In the genomic region with DNA sequence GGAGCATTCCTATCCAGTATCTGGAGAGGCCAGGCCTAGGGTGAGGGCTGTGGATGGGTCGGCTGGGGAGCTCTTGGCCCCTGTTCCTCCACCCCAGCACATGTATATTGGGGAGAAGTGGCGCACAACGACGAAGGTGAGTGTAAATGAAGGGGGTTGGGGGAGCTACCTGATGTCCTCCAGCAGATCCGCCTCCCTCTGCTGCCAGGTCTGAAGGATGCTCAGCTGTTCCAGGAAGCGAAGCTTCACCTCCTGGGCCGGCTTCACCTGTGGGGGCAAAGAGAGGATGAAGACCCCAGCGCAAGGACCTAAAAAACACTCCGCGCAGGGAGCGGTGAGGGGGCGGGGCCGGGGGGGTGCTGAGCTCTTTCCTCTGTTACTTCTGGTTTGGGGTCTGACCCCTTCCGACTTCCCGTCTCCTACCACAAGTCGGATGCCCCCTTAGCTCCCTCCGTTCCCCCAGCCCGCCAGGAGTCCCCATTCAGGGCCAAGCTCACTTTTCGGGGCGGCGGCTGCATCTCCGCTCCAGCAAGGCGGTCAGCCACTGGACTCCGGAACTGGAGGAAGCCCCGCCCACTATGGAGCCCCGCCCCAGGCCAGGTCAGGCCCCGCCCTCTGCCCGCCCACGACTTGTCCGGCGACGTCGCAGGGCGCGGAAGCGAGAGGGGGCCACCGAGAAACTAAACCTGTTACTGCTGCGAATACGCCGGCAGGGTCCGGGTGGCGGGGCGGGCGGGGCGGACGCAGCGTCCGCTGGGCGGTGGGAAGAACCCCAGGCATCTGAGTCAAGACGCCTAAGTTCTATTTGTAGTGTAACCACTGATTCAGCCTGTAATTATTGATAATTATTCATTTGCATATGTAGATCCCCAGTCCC, we compare ENCODE assay signal across 1 cellular context.
TF ChIP-seq lines count a peak whose summit lies in the region.

A gene (minus strand): TSS at position 568 of the 877 bp plus-strand sequence. CDS start 50 bp downstream, at position 518.

TF ChIP-seq in HepG2, 621 proteins besides CTCF, POLR2A, EP300 and RAD21 (continued from another document and continues in another):
- TF ChIP-seq, protein P1, sequence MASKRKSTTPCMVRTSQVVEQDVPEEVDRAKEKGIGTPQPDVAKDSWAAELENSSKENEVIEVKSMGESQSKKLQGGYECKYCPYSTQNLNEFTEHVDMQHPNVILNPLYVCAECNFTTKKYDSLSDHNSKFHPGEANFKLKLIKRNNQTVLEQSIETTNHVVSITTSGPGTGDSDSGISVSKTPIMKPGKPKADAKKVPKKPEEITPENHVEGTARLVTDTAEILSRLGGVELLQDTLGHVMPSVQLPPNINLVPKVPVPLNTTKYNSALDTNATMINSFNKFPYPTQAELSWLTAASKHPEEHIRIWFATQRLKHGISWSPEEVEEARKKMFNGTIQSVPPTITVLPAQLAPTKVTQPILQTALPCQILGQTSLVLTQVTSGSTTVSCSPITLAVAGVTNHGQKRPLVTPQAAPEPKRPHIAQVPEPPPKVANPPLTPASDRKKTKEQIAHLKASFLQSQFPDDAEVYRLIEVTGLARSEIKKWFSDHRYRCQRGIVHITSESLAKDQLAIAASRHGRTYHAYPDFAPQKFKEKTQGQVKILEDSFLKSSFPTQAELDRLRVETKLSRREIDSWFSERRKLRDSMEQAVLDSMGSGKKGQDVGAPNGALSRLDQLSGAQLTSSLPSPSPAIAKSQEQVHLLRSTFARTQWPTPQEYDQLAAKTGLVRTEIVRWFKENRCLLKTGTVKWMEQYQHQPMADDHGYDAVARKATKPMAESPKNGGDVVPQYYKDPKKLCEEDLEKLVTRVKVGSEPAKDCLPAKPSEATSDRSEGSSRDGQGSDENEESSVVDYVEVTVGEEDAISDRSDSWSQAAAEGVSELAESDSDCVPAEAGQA (IDR thresholded peaks at IDR 0.05; ENCODE audit: low read depth): no peak
- TF ChIP-seq, protein P1 (CRISPR knock-in tag; IDR thresholded peaks at IDR 0.05; ENCODE audit: borderline replicate concordance): no peak
- TF ChIP-seq ZNF772 (CRISPR knock-in tag; IDR thresholded peaks at IDR 0.05) (no peak), ZNF225 (CRISPR knock-in tag; IDR thresholded peaks at IDR 0.05) (no peak), ZNF615 (CRISPR knock-in tag; IDR thresholded peaks at IDR 0.05; ENCODE audit: borderline replicate concordance) (no peak), ZNF629 (CRISPR knock-in tag; conservative IDR thresholded peaks at IDR 0.05) (no peak), NR2F6 (IDR thresholded peaks at IDR 0.05) (no peak), NR2F6 (CRISPR knock-in tag; IDR thresholded peaks at IDR 0.05) (0 out of 2 replicates have a peak, but pooled peaks have one; percentile 5), NR2F2 (IDR thresholded peaks at IDR 0.05; ENCODE audit: borderline replicate concordance, low read depth) (no peak), ISL2 (CRISPR knock-in tag; IDR thresholded peaks at IDR 0.05) (no peak), KAT2B (IDR thresholded peaks at IDR 0.05; ENCODE audit: borderline replicate concordance, low read depth, low read length) (no peak), ZNF337 (CRISPR knock-in tag; IDR thresholded peaks at IDR 0.05; ENCODE audit: borderline replicate concordance, low read depth) (no peak), NCOA2 (CRISPR knock-in tag; IDR thresholded peaks at IDR 0.05) (no peak), ZNF713 (CRISPR knock-in tag; IDR thresholded peaks at IDR 0.05) (0 out of 2 replicates have a peak, but pooled peaks have one; percentile 36), KAT8 (CRISPR knock-in tag; IDR thresholded peaks at IDR 0.05) (no peak; the same call in none of the 2 replicates), ZNF230 (CRISPR knock-in tag; IDR thresholded peaks at IDR 0.05) (0 out of 2 replicates have a peak, but pooled peaks have one; percentile 72), FOXJ3 (CRISPR knock-in tag; IDR thresholded peaks at IDR 0.05; ENCODE audit: borderline replicate concordance) (no peak), CENPT (CRISPR knock-in tag; IDR thresholded peaks at IDR 0.05; ENCODE audit: low read depth) (no peak), ZNF83 (CRISPR knock-in tag; IDR thresholded peaks at IDR 0.05; ENCODE audit: borderline replicate concordance) (no peak), TCF12 (IDR thresholded peaks at IDR 0.05) (no peak), TCF12 (CRISPR knock-in tag; IDR thresholded peaks at IDR 0.05) (no peak), NR2C2 (CRISPR knock-in tag; IDR thresholded peaks at IDR 0.05; ENCODE audit: borderline replicate concordance) (peak; percentile 25; the same call in 1 of the 2 replicates), GABPA (IDR thresholded peaks at IDR 0.05; ENCODE audit: low read depth, low read length) (no peak), GABPA (CRISPR knock-in tag; IDR thresholded peaks at IDR 0.05; ENCODE audit: low read depth) (0 out of 2 replicates have a peak, but pooled peaks have one; percentile 31), PHF21A (CRISPR knock-in tag; IDR thresholded peaks at IDR 0.05) (no peak), ZKSCAN5 (CRISPR knock-in tag; IDR thresholded peaks at IDR 0.05) (no peak), THYN1 (CRISPR knock-in tag; IDR thresholded peaks at IDR 0.05; ENCODE audit: borderline replicate concordance, low read depth) (no peak), RBM22 (optimal IDR thresholded peaks at IDR 0.05; ENCODE audit: low read length) (no peak), PHB2 (IDR thresholded peaks at IDR 0.05; ENCODE audit: partially characterized antibody) (no peak), ZNF720 (CRISPR knock-in tag; IDR thresholded peaks at IDR 0.05) (no peak), ZBTB7A (CRISPR knock-in tag; IDR thresholded peaks at IDR 0.05) (no peak), GPN1 (CRISPR knock-in tag; IDR thresholded peaks at IDR 0.05; ENCODE audit: borderline replicate concordance) (no peak)
- TF ChIP-seq, protein P2, sequence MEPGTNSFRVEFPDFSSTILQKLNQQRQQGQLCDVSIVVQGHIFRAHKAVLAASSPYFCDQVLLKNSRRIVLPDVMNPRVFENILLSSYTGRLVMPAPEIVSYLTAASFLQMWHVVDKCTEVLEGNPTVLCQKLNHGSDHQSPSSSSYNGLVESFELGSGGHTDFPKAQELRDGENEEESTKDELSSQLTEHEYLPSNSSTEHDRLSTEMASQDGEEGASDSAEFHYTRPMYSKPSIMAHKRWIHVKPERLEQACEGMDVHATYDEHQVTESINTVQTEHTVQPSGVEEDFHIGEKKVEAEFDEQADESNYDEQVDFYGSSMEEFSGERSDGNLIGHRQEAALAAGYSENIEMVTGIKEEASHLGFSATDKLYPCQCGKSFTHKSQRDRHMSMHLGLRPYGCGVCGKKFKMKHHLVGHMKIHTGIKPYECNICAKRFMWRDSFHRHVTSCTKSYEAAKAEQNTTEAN (CRISPR knock-in tag; conservative IDR thresholded peaks at IDR 0.05): no peak
- TF ChIP-seq, protein P3, sequence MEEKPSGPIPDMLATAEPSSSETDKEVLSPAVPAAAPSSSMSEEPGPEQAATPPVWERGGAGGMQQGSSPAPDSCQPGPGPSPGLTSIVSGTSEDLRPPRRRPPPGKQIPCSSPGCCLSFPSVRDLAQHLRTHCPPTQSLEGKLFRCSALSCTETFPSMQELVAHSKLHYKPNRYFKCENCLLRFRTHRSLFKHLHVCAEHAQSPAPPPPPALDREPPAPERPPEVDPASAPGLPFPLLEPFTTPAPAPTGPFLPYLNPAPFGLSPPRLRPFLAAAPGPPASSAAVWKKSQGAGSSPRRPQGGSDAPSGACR (CRISPR knock-in tag; IDR thresholded peaks at IDR 0.05): 0 out of 2 replicates have a peak, but pooled peaks have one; percentile 9
- TF ChIP-seq, protein P4, sequence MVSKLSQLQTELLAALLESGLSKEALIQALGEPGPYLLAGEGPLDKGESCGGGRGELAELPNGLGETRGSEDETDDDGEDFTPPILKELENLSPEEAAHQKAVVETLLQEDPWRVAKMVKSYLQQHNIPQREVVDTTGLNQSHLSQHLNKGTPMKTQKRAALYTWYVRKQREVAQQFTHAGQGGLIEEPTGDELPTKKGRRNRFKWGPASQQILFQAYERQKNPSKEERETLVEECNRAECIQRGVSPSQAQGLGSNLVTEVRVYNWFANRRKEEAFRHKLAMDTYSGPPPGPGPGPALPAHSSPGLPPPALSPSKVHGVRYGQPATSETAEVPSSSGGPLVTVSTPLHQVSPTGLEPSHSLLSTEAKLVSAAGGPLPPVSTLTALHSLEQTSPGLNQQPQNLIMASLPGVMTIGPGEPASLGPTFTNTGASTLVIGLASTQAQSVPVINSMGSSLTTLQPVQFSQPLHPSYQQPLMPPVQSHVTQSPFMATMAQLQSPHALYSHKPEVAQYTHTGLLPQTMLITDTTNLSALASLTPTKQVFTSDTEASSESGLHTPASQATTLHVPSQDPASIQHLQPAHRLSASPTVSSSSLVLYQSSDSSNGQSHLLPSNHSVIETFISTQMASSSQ (IDR thresholded peaks at IDR 0.05; ENCODE audit: low read depth): no peak
- TF ChIP-seq, protein P4 (CRISPR knock-in tag; IDR thresholded peaks at IDR 0.05; ENCODE audit: borderline replicate concordance): no peak
- TF ChIP-seq, protein P5, sequence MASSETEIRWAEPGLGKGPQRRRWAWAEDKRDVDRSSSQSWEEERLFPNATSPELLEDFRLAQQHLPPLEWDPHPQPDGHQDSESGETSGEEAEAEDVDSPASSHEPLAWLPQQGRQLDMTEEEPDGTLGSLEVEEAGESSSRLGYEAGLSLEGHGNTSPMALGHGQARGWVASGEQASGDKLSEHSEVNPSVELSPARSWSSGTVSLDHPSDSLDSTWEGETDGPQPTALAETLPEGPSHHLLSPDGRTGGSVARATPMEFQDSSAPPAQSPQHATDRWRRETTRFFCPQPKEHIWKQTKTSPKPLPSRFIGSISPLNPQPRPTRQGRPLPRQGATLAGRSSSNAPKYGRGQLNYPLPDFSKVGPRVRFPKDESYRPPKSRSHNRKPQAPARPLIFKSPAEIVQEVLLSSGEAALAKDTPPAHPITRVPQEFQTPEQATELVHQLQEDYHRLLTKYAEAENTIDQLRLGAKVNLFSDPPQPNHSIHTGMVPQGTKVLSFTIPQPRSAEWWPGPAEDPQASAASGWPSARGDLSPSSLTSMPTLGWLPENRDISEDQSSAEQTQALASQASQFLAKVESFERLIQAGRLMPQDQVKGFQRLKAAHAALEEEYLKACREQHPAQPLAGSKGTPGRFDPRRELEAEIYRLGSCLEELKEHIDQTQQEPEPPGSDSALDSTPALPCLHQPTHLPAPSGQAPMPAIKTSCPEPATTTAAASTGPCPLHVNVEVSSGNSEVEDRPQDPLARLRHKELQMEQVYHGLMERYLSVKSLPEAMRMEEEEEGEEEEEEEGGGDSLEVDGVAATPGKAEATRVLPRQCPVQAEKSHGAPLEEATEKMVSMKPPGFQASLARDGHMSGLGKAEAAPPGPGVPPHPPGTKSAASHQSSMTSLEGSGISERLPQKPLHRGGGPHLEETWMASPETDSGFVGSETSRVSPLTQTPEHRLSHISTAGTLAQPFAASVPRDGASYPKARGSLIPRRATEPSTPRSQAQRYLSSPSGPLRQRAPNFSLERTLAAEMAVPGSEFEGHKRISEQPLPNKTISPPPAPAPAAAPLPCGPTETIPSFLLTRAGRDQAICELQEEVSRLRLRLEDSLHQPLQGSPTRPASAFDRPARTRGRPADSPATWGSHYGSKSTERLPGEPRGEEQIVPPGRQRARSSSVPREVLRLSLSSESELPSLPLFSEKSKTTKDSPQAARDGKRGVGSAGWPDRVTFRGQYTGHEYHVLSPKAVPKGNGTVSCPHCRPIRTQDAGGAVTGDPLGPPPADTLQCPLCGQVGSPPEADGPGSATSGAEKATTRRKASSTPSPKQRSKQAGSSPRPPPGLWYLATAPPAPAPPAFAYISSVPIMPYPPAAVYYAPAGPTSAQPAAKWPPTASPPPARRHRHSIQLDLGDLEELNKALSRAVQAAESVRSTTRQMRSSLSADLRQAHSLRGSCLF (CRISPR knock-in tag; IDR thresholded peaks at IDR 0.05; ENCODE audit: borderline replicate concordance): no peak
- TF ChIP-seq, protein P6, sequence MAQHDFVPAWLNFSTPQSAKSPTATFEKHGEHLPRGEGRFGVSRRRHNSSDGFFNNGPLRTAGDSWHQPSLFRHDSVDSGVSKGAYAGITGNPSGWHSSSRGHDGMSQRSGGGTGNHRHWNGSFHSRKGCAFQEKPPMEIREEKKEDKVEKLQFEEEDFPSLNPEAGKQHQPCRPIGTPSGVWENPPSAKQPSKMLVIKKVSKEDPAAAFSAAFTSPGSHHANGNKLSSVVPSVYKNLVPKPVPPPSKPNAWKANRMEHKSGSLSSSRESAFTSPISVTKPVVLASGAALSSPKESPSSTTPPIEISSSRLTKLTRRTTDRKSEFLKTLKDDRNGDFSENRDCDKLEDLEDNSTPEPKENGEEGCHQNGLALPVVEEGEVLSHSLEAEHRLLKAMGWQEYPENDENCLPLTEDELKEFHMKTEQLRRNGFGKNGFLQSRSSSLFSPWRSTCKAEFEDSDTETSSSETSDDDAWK (CRISPR knock-in tag; IDR thresholded peaks at IDR 0.05): no peak
- TF ChIP-seq, protein P7, sequence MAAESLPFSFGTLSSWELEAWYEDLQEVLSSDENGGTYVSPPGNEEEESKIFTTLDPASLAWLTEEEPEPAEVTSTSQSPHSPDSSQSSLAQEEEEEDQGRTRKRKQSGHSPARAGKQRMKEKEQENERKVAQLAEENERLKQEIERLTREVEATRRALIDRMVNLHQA (CRISPR knock-in tag; IDR thresholded peaks at IDR 0.05): no peak
